Comparison of ENCODE assay signal across 1 cellular context in genomic region chr17:75457047-75457654, GRCh38.
TF ChIP-seq lines count a peak whose summit lies in the region.

No MANE protein-coding gene starts in this region.

TF ChIP-seq in HEK293, 187 proteins besides CTCF, POLR2A, EP300 and RAD21 (continued from another document and continues in another):
- TF ChIP-seq ZBTB26 (tag by site-specific recombination; optimal IDR thresholded peaks at IDR 0.05) (peak; percentile 46), ZNF394 (tag by site-specific recombination; IDR thresholded peaks at IDR 0.05; ENCODE audit: borderline replicate concordance) (no peak), PATZ1 (tag by site-specific recombination; IDR thresholded peaks at IDR 0.05) (peak; percentile 15; the same call in 1 of the 2 replicates), ZNF398 (tag by site-specific recombination; IDR thresholded peaks at IDR 0.05) (no peak), KLF8 (tag by site-specific recombination; IDR thresholded peaks at IDR 0.05) (peak; percentile 20; the same call in 1 of the 2 replicates), ZNF169 (tag by site-specific recombination; IDR thresholded peaks at IDR 0.05) (no peak), PRDM10 (tag by site-specific recombination; IDR thresholded peaks at IDR 0.05) (peak; percentile 29), PRDM6 (tag by site-specific recombination; IDR thresholded peaks at IDR 0.05) (peak; percentile 76), IKZF3 (tag by site-specific recombination; IDR thresholded peaks at IDR 0.05) (peak; percentile 96), ZNF501 (tag by site-specific recombination; IDR thresholded peaks at IDR 0.05) (0 out of 2 replicates have a peak, but pooled peaks have one; percentile 19), ZNF610 (tag by site-specific recombination; IDR thresholded peaks at IDR 0.05; ENCODE audit: borderline replicate concordance) (no peak), KLF1 (tag by site-specific recombination; IDR thresholded peaks at IDR 0.05) (0 out of 2 replicates have a peak, but pooled peaks have one; percentile 32), SP2 (tag by site-specific recombination; IDR thresholded peaks at IDR 0.05) (peak; percentile 65), ZNF624 (tag by site-specific recombination; IDR thresholded peaks at IDR 0.05) (no peak), ZNF600 (tag by site-specific recombination; IDR thresholded peaks at IDR 0.05) (peak; percentile 98), ZXDB (tag by site-specific recombination; IDR thresholded peaks at IDR 0.05) (peak; percentile 67; the same call in 1 of the 2 replicates), ZSCAN30 (tag by site-specific recombination; IDR thresholded peaks at IDR 0.05) (peak; percentile 43; the same call in 1 of the 2 replicates), ZNF221 (tag by site-specific recombination; IDR thresholded peaks at IDR 0.05; ENCODE audit: borderline replicate concordance) (no peak), ZNF530 (tag by site-specific recombination; IDR thresholded peaks at IDR 0.05; ENCODE audit: low read depth) (no peak), KLF7 (tag by site-specific recombination; IDR thresholded peaks at IDR 0.05; ENCODE audit: borderline replicate concordance) (no peak), FEZF1 (tag by site-specific recombination; IDR thresholded peaks at IDR 0.05) (no peak), ZEB2 (tag by site-specific recombination; IDR thresholded peaks at IDR 0.05) (no peak), PRDM1 (tag by site-specific recombination; IDR thresholded peaks at IDR 0.05) (no peak), ZNF660 (tag by site-specific recombination; IDR thresholded peaks at IDR 0.05) (0 out of 2 replicates have a peak, but pooled peaks have one; percentile 9), ZNF335 (tag by site-specific recombination; conservative IDR thresholded peaks at IDR 0.05) (peak; percentile 64), ZFP41 (tag by site-specific recombination; IDR thresholded peaks at IDR 0.05; ENCODE audit: borderline replicate concordance) (no peak), ZNF571 (tag by site-specific recombination; IDR thresholded peaks at IDR 0.05) (no peak), ZNF19 (tag by site-specific recombination; IDR thresholded peaks at IDR 0.05; ENCODE audit: low read depth) (no peak), ZBTB8A (tag by site-specific recombination; IDR thresholded peaks at IDR 0.05) (peak; percentile 20; the same call in 1 of the 2 replicates), ZNF292 (tag by site-specific recombination; IDR thresholded peaks at IDR 0.05; ENCODE audit: borderline replicate concordance, low read depth) (no peak), ZNF416 (tag by site-specific recombination; IDR thresholded peaks at IDR 0.05) (no peak), KLF17 (tag by site-specific recombination; IDR thresholded peaks at IDR 0.05) (peak; percentile 46; the same call in 1 of the 2 replicates), ZNF585B (tag by site-specific recombination; IDR thresholded peaks at IDR 0.05) (no peak), MEIS1 (CRISPR knock-in tag; IDR thresholded peaks at IDR 0.05; ENCODE audit: borderline replicate concordance) (no peak), SP7 (tag by site-specific recombination; IDR thresholded peaks at IDR 0.05) (0 out of 2 replicates have a peak, but pooled peaks have one; percentile 17), ZNF341 (tag by site-specific recombination; IDR thresholded peaks at IDR 0.05; ENCODE audit: low read depth) (peak; percentile 12; the same call in 1 of the 2 replicates), ZFP69B (tag by site-specific recombination; IDR thresholded peaks at IDR 0.05) (peak; percentile 60), SETDB1 (IDR thresholded peaks at IDR 0.05; ENCODE audit: insufficient read length, low read length) (no peak), PBX3 (CRISPR knock-in tag; IDR thresholded peaks at IDR 0.05) (no peak), EGR2 (tag by site-specific recombination; IDR thresholded peaks at IDR 0.05; ENCODE audit: low read depth) (peak; percentile 54; the same call in 1 of the 2 replicates), ZFP3 (tag by site-specific recombination; IDR thresholded peaks at IDR 0.05; ENCODE audit: low read depth) (no peak), TSHZ1 (tag by site-specific recombination; IDR thresholded peaks at IDR 0.05; ENCODE audit: borderline replicate concordance) (no peak), ZNF843 (tag by site-specific recombination; IDR thresholded peaks at IDR 0.05) (no peak), ZNF366 (tag by site-specific recombination; conservative IDR thresholded peaks at IDR 0.05) (peak; percentile 90), ZNF670 (tag by site-specific recombination; IDR thresholded peaks at IDR 0.05; ENCODE audit: low read depth) (no peak)
